26 cellular contexts compared by ENCODE assay signal in genomic region chr5:110053205-110053604, GRCh38.
DNase-seq lines count a peak whose midpoint lies in the region; ATAC-seq and TF ChIP-seq lines count a peak whose summit lies in the region.
"Had no signal": no experiment of that assay in that cellular context is flagged by ENCODE, and none has a peak within 500 bp of the region (broad histone marks: within the 10 kb centered on the region; RNA-seq: fewer than 3 reads in every experiment).

No MANE protein-coding gene starts in this region.

- H3K27me3 ChIP-seq in A673 (replicated peaks; ENCODE audit: insufficient read depth, low read depth, low read length, poor library complexity) (no peaks in the 10 kb centered on the region), mesenchymal stem cell (ENCODE audit: control insufficient read depth in 1 of 2, insufficient read depth in 1 of 2, low read length in 2 of 2) (peaks cover 4 to 23% of the 10 kb centered on the region in 2 experiments)
- no peaks in the 10 kb centered on the region for H3K27me3 ChIP-seq in CD8-positive, alpha-beta T cell (ENCODE audit: insufficient read depth, low read length)
- H3K27me3 ChIP-seq: pancreas, right atrium auricular region, vagina had no signal

- no peak overlapping the region for H2AK5ac ChIP-seq in mesenchymal stem cell (ENCODE audit: low read length, severe bottlenecking)

- POLR2A ChIA-PET in A673 (lab: Charles Lee; ENCODE audit: low non-redundant PET) = no interaction called here
- POLR2A ChIA-PET in CD8-positive, alpha-beta T cell (lab: Charles Lee) = interaction anchor here (2.5 kb wide), 1 partner anchor 364 kb away, joined by 20 read pairs; the partner anchor contains the start of gene MAN2A1
- POLR2A ChIA-PET in T-cell (lab: Charles Lee) = interaction anchor here in 1 of 2 donors (1.3 kb wide), 1 partner anchor 8 kb away, joined by 3 read pairs; no protein-coding TSS in a partner anchor

- H3K4me3 Mint-ChIP-seq in CD8-positive, alpha-beta T cell = no peak overlapping the region
- peak overlapping the region in 1 of 3 donors; percentile 55 for H3K4me3 Mint-ChIP-seq in T-cell
- H3K4me3 Mint-ChIP-seq: CD14-positive monocyte, endodermal cell, mesothelial cell of epicardium, nephron had no signal

- peak overlapping the region; percentile 85 for H3K27ac Mint-ChIP-seq in CD8-positive, alpha-beta T cell
- H3K27ac Mint-ChIP-seq in T-cell = peak overlapping the region; percentile 84 to 91
- H3K27ac Mint-ChIP-seq: endodermal cell, nephron had no signal

- H3K4ac ChIP-seq in mesenchymal stem cell (ENCODE audit: low read depth in 1 of 2, low read length in 2 of 2) = no peak overlapping the region

- no peak overlapping the region for H3K14ac ChIP-seq in mesenchymal stem cell (ENCODE audit: low read length in 2 of 2)

- H3K9ac ChIP-seq in mesenchymal stem cell (ENCODE audit: low read length) = no peak overlapping the region

- no peak overlapping the region for H3K18ac ChIP-seq in mesenchymal stem cell (ENCODE audit: low read depth in 1 of 2, low read length in 2 of 2)

- H3K4me3 ChIP-seq in A673 (ENCODE audit: low read depth, low read length, poor library complexity, severe bottlenecking) (no peak overlapping the region), mesenchymal stem cell (ENCODE audit: insufficient read depth in 1 of 2, low read depth in 1 of 2, low read length in 2 of 2) (no peak overlapping the region)
- no peak overlapping the region for H3K4me3 ChIP-seq in CD8-positive, alpha-beta T cell (ENCODE audit: low read depth, low read length)
- H3K4me3 ChIP-seq: coronary artery, left ventricle myocardium inferior, pancreas, right atrium auricular region, vagina had no signal

- H3K79me1 ChIP-seq in mesenchymal stem cell (replicated peaks; ENCODE audit: low read length, poor library complexity, severe bottlenecking) = no peaks in the 10 kb centered on the region

- no peaks in the 10 kb centered on the region for H3K9me3 Mint-ChIP-seq in CD8-positive, alpha-beta T cell
- no peaks in the 10 kb centered on the region for H3K9me3 Mint-ChIP-seq in T-cell
- H3K9me3 Mint-ChIP-seq: endodermal cell, mesothelial cell of epicardium, nephron had no signal

- no TSS peak for BruUV-seq in A673 (replicated peaks; lab: Mats Ljungman, UMichigan)

- CTCF ChIA-PET in A673 (lab: Charles Lee) = no interaction called here
- CTCF ChIA-PET in CD8-positive, alpha-beta T cell (lab: Charles Lee) = interaction anchor here (1.1 to 2.5 kb wide), 3 partner anchors 8 to 229 kb away, joined by 3 to 16 read pairs (median 9); no protein-coding TSS in a partner anchor
- CTCF ChIA-PET in T-cell (lab: Charles Lee) = interaction anchor here (1.7 to 2.2 kb wide), 3 partner anchors 362 to 365 kb away, joined by 6 to 12 read pairs (median 11); partner anchors contain the start of gene MAN2A1 (in 2 of the 2)

- H3K4me2 ChIP-seq in mesenchymal stem cell (ENCODE audit: low read length, poor library complexity, severe bottlenecking) = no peak overlapping the region

- H3K27me3 Mint-ChIP-seq in CD8-positive, alpha-beta T cell (ENCODE audit: low read depth) = no peaks in the 10 kb centered on the region
- H3K27me3 Mint-ChIP-seq in T-cell = peaks cover 0 to 2% of the 10 kb centered on the region in 2 donors

- H4K8ac ChIP-seq in mesenchymal stem cell (ENCODE audit: low read length) = no peak overlapping the region

- H3K9me3 ChIP-seq in A673 (ENCODE audit: low read depth, low read length, poor library complexity, severe bottlenecking) (no peaks in the 10 kb centered on the region), mesenchymal stem cell (ENCODE audit: control insufficient read depth, low read length) (no peaks in the 10 kb centered on the region)
- no peaks in the 10 kb centered on the region for H3K9me3 ChIP-seq in CD8-positive, alpha-beta T cell (ENCODE audit: low read length)
- H3K9me3 ChIP-seq: left ventricle myocardium inferior, pancreas, right atrium auricular region, vagina had no signal

- peaks cover 43% of the 10 kb centered on the region for H3K4me1 Mint-ChIP-seq in CD8-positive, alpha-beta T cell (ENCODE audit: low read depth)
- peaks cover 37 to 40% (median 39%) of the 10 kb centered on the region in 3 donors for H3K4me1 Mint-ChIP-seq in T-cell

- ATAC-seq in CD8-positive, alpha-beta T cell = no peak
- no peak for ATAC-seq in T-cell (replicated peaks in 1 of 4)
- ATAC-seq in HG03378 (IDR thresholded peaks at IDR 0.05; ENCODE audit: unreplicated experiment) = no peak
- ATAC-seq in GM19023 (IDR thresholded peaks at IDR 0.05; ENCODE audit: unreplicated experiment) = no peak
- ATAC-seq: pancreas; stimulated activated naive CD8-positive, alpha-beta T cell treated with anti-CD3 and anti-CD28 coated beads, Interleukin-15, Interleukin-2, amounts not matched to agents 100 U/mL and 50 U/mL, for 24 hours had no signal

- WGBS in mesenchymal stem cell = no CpG with 5 or more reads among the region's 1 CpG

- H4K91ac ChIP-seq in mesenchymal stem cell (ENCODE audit: low read length) = no peak overlapping the region

- H2BK5ac ChIP-seq in mesenchymal stem cell (ENCODE audit: low read depth, low read length, poor library complexity, severe bottlenecking) = no peak overlapping the region

- no peaks in the 10 kb centered on the region for H3K36me3 ChIP-seq in A673 (ENCODE audit: insufficient read depth, low read length, poor library complexity, severe bottlenecking)
- no peaks in the 10 kb centered on the region for H3K36me3 ChIP-seq in CD8-positive, alpha-beta T cell (ENCODE audit: insufficient read depth, low read length)
- no peaks in the 10 kb centered on the region for H3K36me3 ChIP-seq in mesenchymal stem cell (ENCODE audit: control insufficient read depth in 1 of 2, insufficient read depth in 2 of 2, low read depth in 1 of 2, low read length in 2 of 2)
- H3K36me3 ChIP-seq: left ventricle myocardium inferior, pancreas, right atrium auricular region, vagina had no signal

- H3K23ac ChIP-seq in mesenchymal stem cell (ENCODE audit: low read length in 2 of 2) = no peak overlapping the region

- TF ChIP-seq CTCF in A673 (conservative IDR thresholded peaks at IDR 0.05; ENCODE audit: low read depth, low read length) = no peak
- TF ChIP-seq CTCF in CD8-positive, alpha-beta T cell (IDR thresholded peaks at IDR 0.05) = no peak

- no peak overlapping the region for H2AFZ ChIP-seq in mesenchymal stem cell (ENCODE audit: low read depth, low read length)

- peaks cover 54% of the 10 kb centered on the region for H3K4me1 ChIP-seq in A673 (ENCODE audit: insufficient read depth, low read length, poor library complexity, severe bottlenecking)
- H3K4me1 ChIP-seq in CD8-positive, alpha-beta T cell (ENCODE audit: insufficient read depth, low read length) = peaks cover 29% of the 10 kb centered on the region
- H3K4me1 ChIP-seq in mesenchymal stem cell (ENCODE audit: control insufficient read depth, insufficient read depth, low read depth, low read length) = no peaks in the 10 kb centered on the region
- H3K4me1 ChIP-seq: left ventricle myocardium inferior, pancreas, right atrium auricular region, vagina had no signal

- H2BK120ac ChIP-seq in mesenchymal stem cell (ENCODE audit: low read depth, low read length) = no peak overlapping the region

- H2BK12ac ChIP-seq in mesenchymal stem cell (ENCODE audit: low read length in 2 of 2) = no peak overlapping the region

- H3K27ac ChIP-seq in A673 (ENCODE audit: low read depth, low read length, poor library complexity, severe bottlenecking) (no peak overlapping the region), mesenchymal stem cell (ENCODE audit: low read length, poor library complexity, severe bottlenecking) (no peak overlapping the region), caudate nucleus (ENCODE audit: low read depth, low read length) (no peak overlapping the region)
- H3K27ac ChIP-seq in CD8-positive, alpha-beta T cell (ENCODE audit: low read depth, low read length) = no peak overlapping the region
- H3K27ac ChIP-seq: coronary artery, left ventricle myocardium inferior, pancreas, right atrium auricular region, vagina, WERI-Rb-1 had no signal

- intact Hi-C loops in A673 (cut with micrococcal nuclease; ENCODE audit: unreplicated experiment) = loop anchor here (10.0 kb wide), 1 partner anchor 358 kb away; no protein-coding TSS in a partner anchor
- intact Hi-C loops in CD8-positive, alpha-beta T cell (cut with DNase I, micrococcal nuclease) = loop anchor here (5.0 to 10.0 kb wide), 5 partner anchors 131 to 682 kb away; partner anchors contain the start of genes SLC25A46 (in 2 of the 2) and PJA2 (in 1 of the 2)

- H2BK15ac ChIP-seq in mesenchymal stem cell (ENCODE audit: low read depth, poor library complexity, severe bottlenecking) = no peak overlapping the region

- DNase-seq in A673 (ENCODE audit: low spot score) = peak; percentile 74
- no peak for DNase-seq in CD8-positive, alpha-beta T cell
- no peak for DNase-seq in T-cell
- peak; percentile 18 for DNase-seq in mesenchymal stem cell
- DNase-seq in NCI-H2171 (lab: John Stamatoyannopoulos, UW) = no peak
- no peak for DNase-seq in caudate nucleus (lab: John Stamatoyannopoulos, UW)
- DNase-seq: activated CD4-positive, alpha-beta T cell treated with anti-CD3 and anti-CD28 coated beads, Interleukin-2, amount 50 U/mL, for 4 hours; activated CD8-positive, alpha-beta memory T cell treated with anti-CD3 and anti-CD28 coated beads, Interleukin-2, amount 50 U/mL, for 4 hours; amygdala; endodermal cell; hypothalamus; Karpas-422; left ventricle myocardium inferior; NCI-H1694 treated with DMSO at 0.1 percent for 48 hours; pancreas; stimulated activated naive CD8-positive, alpha-beta T cell treated with anti-CD3 and anti-CD28 coated beads, Interleukin-15, Interleukin-2, amounts not matched to agents 100 U/mL and 50 U/mL, for 24 hours; T-helper 9 cell; WERI-Rb-1 had no signal

- H3K36me3 Mint-ChIP-seq in CD8-positive, alpha-beta T cell = no peaks in the 10 kb centered on the region
- no peaks in the 10 kb centered on the region for H3K36me3 Mint-ChIP-seq in T-cell
- H3K36me3 Mint-ChIP-seq: CD14-positive monocyte, mesothelial cell of epicardium had no signal

Comparison
In these comparisons a context has a peak if more than half of its experiments do, and no peak if none do; other contexts are left out.
1. DNase-seq: peak in A673 (single experiment) and mesenchymal stem cell (single experiment); none in CD8-positive, alpha-beta T cell (0 of 7), T-cell (0 of 34), NCI-H2171 (single experiment) and caudate nucleus (0 of 61).